In the genomic region with DNA sequence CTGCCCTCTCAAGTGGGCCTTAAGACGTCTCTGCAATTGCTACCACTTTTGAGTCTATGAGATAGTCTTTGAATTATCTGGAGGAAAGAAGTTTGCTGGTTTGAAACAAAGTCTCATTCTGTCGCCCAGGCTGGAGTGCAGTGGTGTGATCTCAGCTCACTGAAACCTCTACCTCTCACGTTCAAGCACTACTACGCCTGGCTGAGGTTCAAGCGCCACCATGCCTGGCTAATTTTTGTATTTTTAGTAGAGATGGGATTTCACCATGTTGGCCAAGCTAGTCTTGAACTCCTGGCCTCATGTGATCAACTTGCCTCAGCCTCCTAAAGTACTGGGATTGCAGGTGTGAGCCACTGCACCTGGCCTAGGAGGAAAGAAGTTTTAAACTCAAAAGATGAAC, we compare ENCODE assay signal across 6 cellular contexts. TPM values are rescaled to one million over a fixed set of nuclear protein-coding genes. Genes with fewer than 3 reads are reported as not detected.
"Had no signal": no experiment of that assay in that cellular context is flagged by ENCODE, and none has a peak within 500 bp of the region (broad histone marks: within the 10 kb centered on the region; RNA-seq: fewer than 3 reads in every experiment).

No MANE protein-coding gene starts in this region.

RNA-seq across cellular contexts. Expression of a gene that starts 25.5 kb away (rescaled TPM):
- total RNA-seq: LHCN-M2, MCF 10A, PC-9, Right ventricle myocardium inferior, RPMI7951, SK-MEL-5 had no signal
